Comparison of ENCODE assay signal across 29 cellular contexts in genomic region chr7:92945840-92946239, GRCh38.
"Had no signal": no experiment of that assay in that cellular context is flagged by ENCODE, and none has a peak within 500 bp of the region (broad histone marks: within the 10 kb centered on the region; RNA-seq: fewer than 3 reads in every experiment).

No MANE protein-coding gene starts in this region.

- H3K27me3 ChIP-seq: neural progenitor cell, ovary, right lobe of liver, sigmoid colon, spleen, thyroid gland, tibial nerve, upper lobe of left lung, vagina had no signal

- H3K9me3 ChIP-seq: ovary, psoas muscle, right lobe of liver, sigmoid colon, spleen, thoracic aorta, thyroid gland, tibial nerve, upper lobe of left lung, vagina had no signal

- FAIRE-seq: urothelium cell line had no signal

- DNase-seq: natural killer cell; occipital lobe; ovary; posterior cingulate gyrus; psoas muscle; right cardiac atrium; right lobe of liver; sigmoid colon; spleen; stimulated activated CD4-positive, alpha-beta T cell treated with anti-CD3 and anti-CD28 coated beads, Interleukin-12 subunit alpha, Interleukin-12 subunit beta, amount 100 ng/mL, for 4 hours; stimulated activated CD4-positive, alpha-beta T cell treated with anti-CD3 and anti-CD28 coated beads, Interleukin-1b, Interleukin-23, amount 100 ng/mL, for 48 hours; stimulated activated CD4-positive, alpha-beta T cell treated with anti-CD3 and anti-CD28 coated beads, Interleukin-4, amount 100 ng/mL, for 1 hour; stimulated activated CD4-positive, alpha-beta T cell treated with anti-CD3 and anti-CD28 coated beads, Interleukin-4, amount 100 ng/mL, for 4 hours; stimulated activated CD8-positive, alpha-beta memory T cell treated with anti-CD3 and anti-CD28 coated beads, Interleukin-4, amount 100 ng/mL, for 48 hours; stimulated activated naive CD4-positive, alpha-beta T cell; stimulated activated naive CD8-positive, alpha-beta T cell treated with anti-CD3 and anti-CD28 coated beads, Interleukin-15, amount 100 ng/mL, for 72 hours; stimulated activated naive CD8-positive, alpha-beta T cell treated with anti-CD3 and anti-CD28 coated beads, Interleukin-15, Interleukin-2, amounts not matched to agents 100 U/mL and 50 U/mL, for 24 hours; substantia nigra; thyroid gland; trophoblast cell; upper lobe of left lung had no signal

- H3K9ac ChIP-seq: neural progenitor cell, parathyroid adenoma had no signal

- H3K4me3 ChIP-seq: neural progenitor cell, ovary, psoas muscle, right lobe of liver, sigmoid colon, smooth muscle cell, spleen, thoracic aorta, thyroid gland, tibial nerve, upper lobe of left lung, vagina had no signal

- H2AFZ ChIP-seq: neural progenitor cell, parathyroid adenoma had no signal

- H3K79me2 ChIP-seq: parathyroid adenoma had no signal

- H3K4me2 ChIP-seq: neural progenitor cell, smooth muscle cell had no signal

- ATAC-seq: natural killer cell; psoas muscle; right cardiac atrium; right lobe of liver; stimulated activated memory B cell treated with anti-CD40 and anti-IgM and Interleukin-4, amounts not matched to agents 10 μg/mL and 1 μg/mL and 100 μg/mL, for 72 hours; stimulated activated naive CD8-positive, alpha-beta T cell treated with anti-CD3 and anti-CD28 coated beads, Interleukin-15, amount 100 ng/mL, for 72 hours; stimulated activated naive CD8-positive, alpha-beta T cell treated with anti-CD3 and anti-CD28 coated beads, Interleukin-15, Interleukin-2, amounts not matched to agents 100 U/mL and 50 U/mL, for 24 hours had no signal

- H3K36me3 ChIP-seq: neural progenitor cell, ovary, right lobe of liver, sigmoid colon, spleen, thoracic aorta, thyroid gland, tibial nerve, upper lobe of left lung, vagina had no signal

- H3K4me1 ChIP-seq: neural progenitor cell, parathyroid adenoma, psoas muscle, right lobe of liver, spleen, thyroid gland, tibial nerve, upper lobe of left lung, vagina had no signal

- H3K27ac ChIP-seq: neural progenitor cell, ovary, parathyroid adenoma, psoas muscle, right lobe of liver, sigmoid colon, spleen, thoracic aorta, thyroid gland, tibial nerve, upper lobe of left lung, vagina had no signal
